In the genomic region with DNA sequence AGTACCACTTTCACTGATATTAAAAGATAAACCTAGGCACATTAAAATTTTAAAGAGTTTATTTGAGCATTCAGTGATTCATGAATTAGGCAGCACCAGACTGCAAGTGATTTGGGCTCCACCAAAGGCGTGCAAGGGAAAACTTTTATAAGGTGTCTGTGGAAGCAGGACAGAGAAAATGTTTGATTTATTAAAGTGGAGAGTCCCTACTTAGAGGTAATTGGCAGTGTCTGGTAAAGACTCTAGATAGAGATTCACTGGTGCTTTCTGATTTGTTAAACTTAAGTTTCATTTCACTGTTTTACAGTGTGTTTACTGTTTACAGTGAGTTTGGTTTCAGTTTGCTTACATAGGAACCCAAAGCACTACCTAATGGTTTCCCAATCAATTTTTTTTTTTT, we compare ENCODE assay signal across 10 cellular contexts.
A peak's percentile ranks its signal among the peaks of the same experiment; 100 is the strongest.
DNase-seq lines count a peak whose midpoint lies in the region; ATAC-seq and TF ChIP-seq lines count a peak whose summit lies in the region.
"Had no signal": no experiment of that assay in that cellular context is flagged by ENCODE, and none has a peak within 500 bp of the region (broad histone marks: within the 10 kb centered on the region; RNA-seq: fewer than 3 reads in every experiment).

No MANE protein-coding gene starts in this region.

- ATAC-seq in GM21423 (IDR thresholded peaks at IDR 0.05; ENCODE audit: unreplicated experiment) (peak; percentile 90), HG03108 (IDR thresholded peaks at IDR 0.05; ENCODE audit: unreplicated experiment) (peak; percentile 69)
- ATAC-seq: naive thymus-derived CD4-positive, alpha-beta T cell had no signal

- no peak for TF ChIP-seq CTCF in fibroblast of villous mesenchyme (IDR thresholded peaks at IDR 0.05; ENCODE audit: insufficient read depth, low read depth, low read length)

- CTCF ChIA-PET in HEK293T (lab: Yijun Ruan, JAX), result no interaction called here

- no peak overlapping the region for H3K4me3 ChIP-seq in fibroblast of villous mesenchyme (ENCODE audit: low read depth, low read length)
- H3K4me3 ChIP-seq: HAP-1 had no signal

- DNase-seq in ELR (ENCODE audit: low read depth), result peak; percentile 9
- peak; percentile 56 for DNase-seq in fibroblast of villous mesenchyme (ENCODE audit: low read depth)
- no peak for DNase-seq in RKO (ENCODE audit: low spot score)
- no peak for DNase-seq in AML-193 (lab: John Stamatoyannopoulos, UW)
- no peak for DNase-seq in HEK293T (ENCODE audit: extremely low spot score)
- no peak for DNase-seq in Kasumi-1 (lab: John Stamatoyannopoulos, UW)
- DNase-seq: naive thymus-derived CD4-positive, alpha-beta T cell had no signal

- POLR2A ChIA-PET in HEK293T (lab: Yijun Ruan, JAX), result no interaction called here

TF ChIP-seq in HEK293T, 16 proteins besides CTCF, POLR2A, EP300 and RAD21:
- TF ChIP-seq FOXK2 (IDR thresholded peaks at IDR 0.05) (no peak), TARDBP (IDR thresholded peaks at IDR 0.05) (no peak), ELF4 (IDR thresholded peaks at IDR 0.05) (no peak), ARNT (IDR thresholded peaks at IDR 0.05) (no peak), L3MBTL2 (conservative IDR thresholded peaks at IDR 0.05) (no peak), CTBP1 (IDR thresholded peaks at IDR 0.05; ENCODE audit: borderline replicate concordance) (no peak), NFRKB (IDR thresholded peaks at IDR 0.05) (no peak), HDGF (IDR thresholded peaks at IDR 0.05; ENCODE audit: borderline replicate concordance) (no peak), FOXA1 (IDR thresholded peaks at IDR 0.05) (no peak)
TF ChIP-seq in HEK293T: peak in this region for 0.

Comparison
In these comparisons a context has a peak if more than half of its experiments do, and no peak if none do; other contexts are left out.
1. DNase-seq: peak in ELR (single experiment) and fibroblast of villous mesenchyme (single experiment); none in RKO (single experiment), AML-193 (0 of 2), HEK293T (single experiment) and Kasumi-1 (0 of 2).